Comparison of ENCODE assay signal across 1 cellular context in genomic region chr20:63546256-63546655, GRCh38.
TF ChIP-seq lines count a peak whose summit lies in the region.

No MANE protein-coding gene starts in this region.

TF ChIP-seq in HCT116, 20 proteins besides CTCF, POLR2A, EP300 and RAD21 (continued from another document):
- TF ChIP-seq REST (IDR thresholded peaks at IDR 0.05; ENCODE audit: low read depth) (no peak), SRF (IDR thresholded peaks at IDR 0.05; ENCODE audit: low read depth) (no peak), ZFX (IDR thresholded peaks at IDR 0.05) (no peak), JUND (IDR thresholded peaks at IDR 0.05) (no peak), EGR1 (IDR thresholded peaks at IDR 0.05; ENCODE audit: low read depth) (no peak), SP1 (IDR thresholded peaks at IDR 0.05; ENCODE audit: low read depth) (no peak), CEBPB (IDR thresholded peaks at IDR 0.05; ENCODE audit: low read depth) (no peak), ZBTB33 (IDR thresholded peaks at IDR 0.05; ENCODE audit: extremely low read depth, insufficient replicate concordance, low read length) (no peak), YY1 (IDR thresholded peaks at IDR 0.05; ENCODE audit: extremely low read depth, insufficient replicate concordance, low read depth, low read length) (no peak), EZH2 (IDR thresholded peaks at IDR 0.05) (no peak), SIN3A (IDR thresholded peaks at IDR 0.05; ENCODE audit: low read depth) (no peak)
